Comparison of ENCODE assay signal across 17 cellular contexts in genomic region chr2:16615246-16615645, GRCh38. TPM values are rescaled to one million over a fixed set of nuclear protein-coding genes. Genes with fewer than 3 reads are reported as not detected.
A peak's percentile ranks its signal among the peaks of the same experiment; 100 is the strongest.
DNase-seq lines count a peak whose midpoint lies in the region; ATAC-seq and TF ChIP-seq lines count a peak whose summit lies in the region.
"Had no signal": no experiment of that assay in that cellular context is flagged by ENCODE, and none has a peak within 500 bp of the region (broad histone marks: within the 10 kb centered on the region; RNA-seq: fewer than 3 reads in every experiment).

No MANE protein-coding gene starts in this region.

- H3K9me3 ChIP-seq in BLaER1 treated with 17β-estradiol and CSF1 and Interleukin-3, amounts not matched to agents 10 nM and 100 nM (replicated peaks in 1 of 11) = no peaks in the 10 kb centered on the region
- H3K9me3 ChIP-seq in SK-N-MC (ENCODE audit: low read depth, low read length) (no peaks in the 10 kb centered on the region), neural progenitor cell (ENCODE audit: low read depth) (no peaks in the 10 kb centered on the region)
- H3K9me3 ChIP-seq: A549 had no signal

- H3F3A ChIP-seq in neural progenitor cell (ENCODE audit: low read depth) = no peaks in the 10 kb centered on the region

- H3K9me3 Mint-ChIP-seq in endothelial cell (ENCODE audit: unreplicated experiment) (no peaks in the 10 kb centered on the region), neural progenitor cell (no peaks in the 10 kb centered on the region)
- no peaks in the 10 kb centered on the region for H3K9me3 Mint-ChIP-seq in stimulated activated naive CD8-positive, alpha-beta T cell treated with anti-CD3 and anti-CD28 coated beads, Interleukin-15, amount 100 ng/mL, for 72 hours
- H3K9me3 Mint-ChIP-seq: CD8-positive, alpha-beta memory T cell had no signal

- H3K36me3 ChIP-seq in BLaER1 treated with 17β-estradiol and CSF1 and Interleukin-3, amounts not matched to agents 10 nM and 100 nM = peaks cover 20 to 66% (median 46%) of the 10 kb centered on the region in 11 experiments
- H3K36me3 ChIP-seq in SK-N-MC (ENCODE audit: insufficient read depth, low read length) = peaks cover 26% of the 10 kb centered on the region
- H3K36me3 ChIP-seq in neural progenitor cell = no peaks in the 10 kb centered on the region

- peak overlapping the region in 1 of 11 experiments; percentile 26; a peak in 1 of 22 replicates for H3K27ac ChIP-seq in BLaER1 treated with 17β-estradiol and CSF1 and Interleukin-3, amounts not matched to agents 10 nM and 100 nM
- H3K27ac ChIP-seq in SK-N-MC (peak overlapping the region; percentile 23), substantia nigra (ENCODE audit: low read depth, low read length, poor library complexity, severe bottlenecking) (peak overlapping the region; percentile 61), neural progenitor cell (no peak overlapping the region)
- H3K27ac ChIP-seq: A549 had no signal

- no peak overlapping the region for H3K9ac ChIP-seq in BLaER1 treated with 17β-estradiol and CSF1 and Interleukin-3, amounts not matched to agents 10 nM and 100 nM
- no peak overlapping the region for H3K9ac ChIP-seq in SK-N-MC (ENCODE audit: insufficient read length)
- no peak overlapping the region for H3K9ac ChIP-seq in neural progenitor cell

- no peak for ATAC-seq in stimulated activated naive CD8-positive, alpha-beta T cell treated with anti-CD3 and anti-CD28 coated beads, Interleukin-15, amount 100 ng/mL, for 72 hours
- ATAC-seq: A549, SK-N-SH treated with all-trans-retinoic acid at 6 μM for 48 hours had no signal

- H3K4me3 Mint-ChIP-seq in endothelial cell (ENCODE audit: unreplicated experiment) (peak overlapping the region; percentile 45), neural progenitor cell (no peak overlapping the region)
- no peak overlapping the region for H3K4me3 Mint-ChIP-seq in stimulated activated naive CD8-positive, alpha-beta T cell treated with anti-CD3 and anti-CD28 coated beads, Interleukin-15, amount 100 ng/mL, for 72 hours
- H3K4me3 Mint-ChIP-seq: CD14-positive monocyte; CD8-positive, alpha-beta memory T cell had no signal

- H3K4me1 Mint-ChIP-seq in endothelial cell (ENCODE audit: unreplicated experiment) = peaks cover 35% of the 10 kb centered on the region
- no peaks in the 10 kb centered on the region for H3K4me1 Mint-ChIP-seq in stimulated activated naive CD8-positive, alpha-beta T cell treated with anti-CD3 and anti-CD28 coated beads, Interleukin-15, amount 100 ng/mL, for 72 hours
- peaks cover 12% of the 10 kb centered on the region for H3K4me1 Mint-ChIP-seq in neural progenitor cell
- H3K4me1 Mint-ChIP-seq: CD8-positive, alpha-beta memory T cell had no signal

- H3K27ac Mint-ChIP-seq in endothelial cell (ENCODE audit: unreplicated experiment) = no peak overlapping the region
- no peak overlapping the region for H3K27ac Mint-ChIP-seq in stimulated activated naive CD8-positive, alpha-beta T cell treated with anti-CD3 and anti-CD28 coated beads, Interleukin-15, amount 100 ng/mL, for 72 hours
- no peak overlapping the region for H3K27ac Mint-ChIP-seq in neural progenitor cell

- no peak for DNase-seq in SK-N-MC (ENCODE audit: low read depth, low spot score)
- no peak for DNase-seq in endothelial cell (ENCODE audit: low spot score)
- DNase-seq in substantia nigra (lab: John Stamatoyannopoulos, UW) = no peak
- no peak for DNase-seq in activated gamma-delta T cell treated with Interleukin-2 at 50 U/mL for 16 hours
- DNase-seq in stimulated activated naive CD8-positive, alpha-beta T cell treated with anti-CD3 and anti-CD28 coated beads, Interleukin-15, amount 100 ng/mL, for 72 hours = no peak
- DNase-seq in neural progenitor cell (ENCODE audit: low spot score) = no peak
- DNase-seq: CD8-positive, alpha-beta memory T cell; DND-41; HCEC 1CT; NCI-H1048; NCI-H1694 treated with DMSO at 0.1 percent for 48 hours; NCI-H2227 treated with DMSO at 0.1 percent for 48 hours; SIG-M5 had no signal

- H3K27me3 Mint-ChIP-seq in endothelial cell (ENCODE audit: unreplicated experiment) (no peaks in the 10 kb centered on the region), neural progenitor cell (ENCODE audit: insufficient read depth, low read depth) (peaks cover 2% of the 10 kb centered on the region)
- H3K27me3 Mint-ChIP-seq in stimulated activated naive CD8-positive, alpha-beta T cell treated with anti-CD3 and anti-CD28 coated beads, Interleukin-15, amount 100 ng/mL, for 72 hours = peaks cover 25% of the 10 kb centered on the region

- no peak overlapping the region for H3K4me3 ChIP-seq in BLaER1 treated with 17β-estradiol and CSF1 and Interleukin-3, amounts not matched to agents 10 nM and 100 nM
- H3K4me3 ChIP-seq in SK-N-MC (0 out of 2 replicates have a peak overlapping the region, but pooled peaks have one; percentile 4), neural progenitor cell (no peak overlapping the region)
- H3K4me3 ChIP-seq: A549 had no signal

- H3K79me2 ChIP-seq in neural progenitor cell (ENCODE audit: low read depth) = no peaks in the 10 kb centered on the region

- H3K27me3 ChIP-seq in BLaER1 treated with 17β-estradiol and CSF1 and Interleukin-3, amounts not matched to agents 10 nM and 100 nM = no peaks in the 10 kb centered on the region
- H3K27me3 ChIP-seq in neural progenitor cell = no peaks in the 10 kb centered on the region

- H2AFZ ChIP-seq in neural progenitor cell (replicated peaks) = no peak overlapping the region

- peaks cover 0 to 9% (median 0%) of the 10 kb centered on the region in 11 experiments; a peak in 3 of 22 replicates for H4K20me1 ChIP-seq in BLaER1 treated with 17β-estradiol and CSF1 and Interleukin-3, amounts not matched to agents 10 nM and 100 nM
- H4K20me1 ChIP-seq in neural progenitor cell (ENCODE audit: low read depth) = no peaks in the 10 kb centered on the region

- H3K4me2 ChIP-seq in BLaER1 treated with 17β-estradiol and CSF1 and Interleukin-3, amounts not matched to agents 10 nM and 100 nM = peak overlapping the region in 8 of 11 experiments; percentile 6 to 56 (median 42); a peak in 8 of 22 replicates
- no peak overlapping the region for H3K4me2 ChIP-seq in neural progenitor cell
- H3K4me2 ChIP-seq: A549 had no signal

- H3K36me3 Mint-ChIP-seq in endothelial cell (ENCODE audit: low read depth, unreplicated experiment) (peaks cover 22% of the 10 kb centered on the region), neural progenitor cell (peaks cover 3% of the 10 kb centered on the region)

- TF ChIP-seq CTCF in endothelial cell (IDR thresholded peaks at IDR 0.05; ENCODE audit: unreplicated experiment) (no peak), neural progenitor cell (IDR thresholded peaks at IDR 0.05) (no peak)

- H3K4me1 ChIP-seq in BLaER1 treated with 17β-estradiol and CSF1 and Interleukin-3, amounts not matched to agents 10 nM and 100 nM = peaks cover 34 to 78% (median 49%) of the 10 kb centered on the region in 10 experiments
- no peaks in the 10 kb centered on the region for H3K4me1 ChIP-seq in neural progenitor cell
- H3K4me1 ChIP-seq: A549 had no signal

RNA-seq across cellular contexts. Expression of gene CYRIA, which starts 50.4 kb away (rescaled TPM):
- total RNA-seq in endothelial cell (ENCODE audit: unreplicated experiment) = 32.4 TPM
- total RNA-seq in neural progenitor cell (ENCODE audit: low replicate concordance) = 0.81 and 1.0 TPM in 2 replicates

Comparison
In these comparisons a context has a peak if more than half of its experiments do, and no peak if none do; other contexts are left out.
1. RNA of gene CYRIA, which starts 50.4 kb away (total RNA-seq): 32.4 TPM in endothelial cell (single experiment); 0.81 to 1.0 TPM in neural progenitor cell; every median in the first group is over 10 times any median in the second.